In the genomic region with DNA sequence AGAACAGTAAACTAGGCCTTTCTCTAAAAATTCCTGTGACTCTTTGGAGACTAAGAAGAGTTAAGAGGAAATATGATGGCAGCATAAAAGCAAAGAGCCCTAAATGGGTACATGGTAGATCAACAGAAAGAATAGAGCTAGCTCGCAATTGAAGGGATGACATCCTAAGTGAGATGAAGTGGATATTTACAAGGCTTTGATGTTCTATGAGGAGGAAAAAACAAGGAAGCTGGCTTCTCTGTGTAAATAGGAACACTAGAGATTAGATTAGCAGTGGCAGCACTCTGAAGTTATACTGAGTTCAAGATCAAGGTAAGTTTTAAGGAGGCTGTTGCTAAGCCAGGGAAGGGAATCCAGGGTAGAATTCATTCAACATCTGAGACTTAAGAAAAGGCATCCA, we compare ENCODE assay signal across 5 cellular contexts.
"Had no signal": no experiment of that assay in that cellular context is flagged by ENCODE, and none has a peak within 500 bp of the region (broad histone marks: within the 10 kb centered on the region; RNA-seq: fewer than 3 reads in every experiment).

No MANE protein-coding gene starts in this region.

- H3K9me3 Mint-ChIP-seq: GM23338, H9 had no signal

- H3K4me3 Mint-ChIP-seq: GM23338, H9, IgD-negative memory B cell had no signal

- H3K36me3 Mint-ChIP-seq: IgD-negative memory B cell had no signal

- H3K4me3 ChIP-seq: GM23338 had no signal

- DNase-seq: H9, HCEC 1CT, KBM-7 had no signal

- H3K27ac Mint-ChIP-seq: GM23338, H9, IgD-negative memory B cell had no signal

- H3K4me1 Mint-ChIP-seq: GM23338, H9 had no signal
